ENCODE assay signal across 9 cellular contexts in the genomic region with DNA sequence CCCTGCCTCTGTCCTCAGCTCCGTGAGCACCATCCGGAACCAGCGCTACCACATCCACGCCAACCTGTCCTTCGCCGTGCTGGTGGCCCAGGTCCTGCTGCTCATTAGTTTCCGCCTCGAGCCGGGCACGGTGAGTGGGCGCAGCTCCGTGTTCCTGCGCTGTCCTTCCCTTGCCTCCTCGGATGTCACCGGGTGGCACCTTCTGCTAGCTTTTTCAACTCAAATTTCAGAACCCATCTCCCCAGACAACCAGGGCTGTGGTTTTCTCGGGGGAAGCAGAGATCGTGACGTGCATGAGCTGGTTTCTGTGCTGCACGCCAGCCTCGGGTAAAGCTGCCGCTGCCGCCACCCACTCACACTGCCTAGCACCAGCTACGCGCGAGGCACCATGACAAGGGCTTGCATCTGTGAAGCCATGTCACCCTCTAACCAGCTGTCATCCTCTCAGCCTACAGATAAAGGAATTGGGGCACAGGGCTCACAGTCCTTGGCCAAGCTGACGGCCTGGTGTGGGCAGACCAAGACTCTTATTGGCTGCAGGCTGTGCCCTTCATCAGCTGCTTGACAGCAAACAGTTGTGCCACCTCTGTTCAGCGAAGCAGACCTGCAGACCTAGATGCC.
DNase-seq lines count a peak whose midpoint lies in the region; ATAC-seq and TF ChIP-seq lines count a peak whose summit lies in the region.
"Had no signal": no experiment of that assay in that cellular context is flagged by ENCODE, and none has a peak within 500 bp of the region (broad histone marks: within the 10 kb centered on the region; RNA-seq: fewer than 3 reads in every experiment).

No MANE protein-coding gene starts in this region.

- no peak for TF ChIP-seq EP300 in suprapubic skin (IDR thresholded peaks at IDR 0.05)

- H3K27ac Mint-ChIP-seq in T-cell: peak overlapping the region; percentile 6 to 24
- H3K27ac Mint-ChIP-seq in activated T-helper 2 cell treated with anti-CD3 and anti-CD28 coated beads, Interferon-gamma antibody, Interleukin-2, Interleukin-4, amounts not matched to agents 10 μg/mL and 5 μg/mL and 100 μg/mL, durations not matched to agents 14 hours and 24 hours and 36 hours: peak overlapping the region; percentile 62

- peaks cover 19 to 23% (median 19%) of the 10 kb centered on the region in 3 donors for H3K4me1 Mint-ChIP-seq in T-cell
- H3K4me1 Mint-ChIP-seq in activated T-helper 2 cell treated with anti-CD3 and anti-CD28 coated beads, Interferon-gamma antibody, Interleukin-2, Interleukin-4, amounts not matched to agents 10 μg/mL and 5 μg/mL and 100 μg/mL, durations not matched to agents 14 hours and 24 hours and 36 hours (ENCODE audit: low read depth): peaks cover 18% of the 10 kb centered on the region

- no peak overlapping the region for H3K4me3 ChIP-seq in suprapubic skin

- CTCF ChIA-PET in T-cell (lab: Charles Lee): interaction anchor here (0.6 to 4.7 kb wide), 12 partner anchors 9 to 1854 kb away, joined by 3 to 43 read pairs (median 4); no protein-coding TSS in a partner anchor

- 78% methylated on average over 25 of the region's 27 CpGs for WGBS in suprapubic skin

- ATAC-seq in T-cell (replicated peaks in 1 of 4): peak; percentile 67 to 90 (median 74)
- ATAC-seq in GM19467 (IDR thresholded peaks at IDR 0.05; ENCODE audit: unreplicated experiment): no peak

- POLR2A ChIA-PET in T-cell (lab: Charles Lee): no interaction called here

- no peak for TF ChIP-seq POLR2A in suprapubic skin (IDR thresholded peaks at IDR 0.05)

- intact Hi-C loops in activated T-helper 2 cell treated with anti-CD3 and anti-CD28 coated beads, Interferon-gamma antibody, Interleukin-2, Interleukin-4, amounts not matched to agents 10 μg/mL and 5 μg/mL and 100 μg/mL, durations not matched to agents 14 hours and 24 hours and 36 hours (cut with micrococcal nuclease): loop anchor here (2.0 to 10.0 kb wide), 4 partner anchors 13 to 349 kb away; no protein-coding TSS in a partner anchor

- H3K36me3 Mint-ChIP-seq in T-cell: no peaks in the 10 kb centered on the region
- no peaks in the 10 kb centered on the region for H3K36me3 Mint-ChIP-seq in activated T-helper 2 cell treated with anti-CD3 and anti-CD28 coated beads, Interferon-gamma antibody, Interleukin-2, Interleukin-4, amounts not matched to agents 10 μg/mL and 5 μg/mL and 100 μg/mL, durations not matched to agents 14 hours and 24 hours and 36 hours (ENCODE audit: low read depth)

- peaks cover 6% of the 10 kb centered on the region for H3K4me1 ChIP-seq in suprapubic skin

- no peak for TF ChIP-seq CTCF in suprapubic skin (IDR thresholded peaks at IDR 0.05)

- no peaks in the 10 kb centered on the region for H3K36me3 ChIP-seq in suprapubic skin

- H3K27me3 ChIP-seq in suprapubic skin: peaks cover 16% of the 10 kb centered on the region

- H3K27ac ChIP-seq in suprapubic skin: no peak overlapping the region

- peaks cover 0 to 10% (median 2%) of the 10 kb centered on the region in 3 donors for H3K9me3 Mint-ChIP-seq in T-cell
- peaks cover 11% of the 10 kb centered on the region for H3K9me3 Mint-ChIP-seq in activated T-helper 2 cell treated with anti-CD3 and anti-CD28 coated beads, Interferon-gamma antibody, Interleukin-2, Interleukin-4, amounts not matched to agents 10 μg/mL and 5 μg/mL and 100 μg/mL, durations not matched to agents 14 hours and 24 hours and 36 hours

- H3K27me3 Mint-ChIP-seq in T-cell: peaks cover 0 to 6% of the 10 kb centered on the region in 2 donors
- H3K27me3 Mint-ChIP-seq in activated T-helper 2 cell treated with anti-CD3 and anti-CD28 coated beads, Interferon-gamma antibody, Interleukin-2, Interleukin-4, amounts not matched to agents 10 μg/mL and 5 μg/mL and 100 μg/mL, durations not matched to agents 14 hours and 24 hours and 36 hours (ENCODE audit: low read depth): no peaks in the 10 kb centered on the region

- DNase-seq in T-cell (peak; percentile 9 to 72 (median 50)), occipital lobe (lab: John Stamatoyannopoulos, UW) (peak; percentile 65), suprapubic skin (ENCODE audit: low spot score in 2 of 2) (peak; percentile 60 to 70), NCI-H2107 treated with DMSO at 0.1 percent for 48 hours (lab: John Stamatoyannopoulos, UW; ENCODE audit: unreplicated experiment) (no peak), NCI-H1436 (lab: John Stamatoyannopoulos, UW) (no peak)
- DNase-seq in activated T-helper 2 cell treated with anti-CD3 and anti-CD28 coated beads, Interferon-gamma antibody, Interleukin-2, Interleukin-4, amounts not matched to agents 10 μg/mL and 5 μg/mL and 100 μg/mL, durations not matched to agents 14 hours and 24 hours and 36 hours (ENCODE audit: low spot score): peak; percentile 28
- DNase-seq: NCI-H187 treated with DMSO at 0.1 percent for 48 hours had no signal

- no peaks in the 10 kb centered on the region for H3K9me3 ChIP-seq in suprapubic skin

- peak overlapping the region; percentile 66 to 79 (median 73) for H3K4me3 Mint-ChIP-seq in T-cell
- no peak overlapping the region for H3K4me3 Mint-ChIP-seq in activated T-helper 2 cell treated with anti-CD3 and anti-CD28 coated beads, Interferon-gamma antibody, Interleukin-2, Interleukin-4, amounts not matched to agents 10 μg/mL and 5 μg/mL and 100 μg/mL, durations not matched to agents 14 hours and 24 hours and 36 hours (ENCODE audit: low read depth)
- H3K4me3 Mint-ChIP-seq: neural crest cell had no signal

Comparison
In these comparisons a context has a peak if more than half of its experiments do, and no peak if none do; other contexts are left out.
1. DNase-seq: peak in T-cell (34 of 34), activated T-helper 2 cell treated with anti-CD3 and anti-CD28 coated beads, Interferon-gamma antibody, Interleukin-2, Interleukin-4, amounts not matched to agents 10 μg/mL and 5 μg/mL and 100 μg/mL, durations not matched to agents 14 hours and 24 hours and 36 hours (single experiment), occipital lobe (single experiment) and suprapubic skin (2 of 2); none in NCI-H2107 treated with DMSO at 0.1 percent for 48 hours (single experiment) and NCI-H1436 (single experiment).